In the genomic region with DNA sequence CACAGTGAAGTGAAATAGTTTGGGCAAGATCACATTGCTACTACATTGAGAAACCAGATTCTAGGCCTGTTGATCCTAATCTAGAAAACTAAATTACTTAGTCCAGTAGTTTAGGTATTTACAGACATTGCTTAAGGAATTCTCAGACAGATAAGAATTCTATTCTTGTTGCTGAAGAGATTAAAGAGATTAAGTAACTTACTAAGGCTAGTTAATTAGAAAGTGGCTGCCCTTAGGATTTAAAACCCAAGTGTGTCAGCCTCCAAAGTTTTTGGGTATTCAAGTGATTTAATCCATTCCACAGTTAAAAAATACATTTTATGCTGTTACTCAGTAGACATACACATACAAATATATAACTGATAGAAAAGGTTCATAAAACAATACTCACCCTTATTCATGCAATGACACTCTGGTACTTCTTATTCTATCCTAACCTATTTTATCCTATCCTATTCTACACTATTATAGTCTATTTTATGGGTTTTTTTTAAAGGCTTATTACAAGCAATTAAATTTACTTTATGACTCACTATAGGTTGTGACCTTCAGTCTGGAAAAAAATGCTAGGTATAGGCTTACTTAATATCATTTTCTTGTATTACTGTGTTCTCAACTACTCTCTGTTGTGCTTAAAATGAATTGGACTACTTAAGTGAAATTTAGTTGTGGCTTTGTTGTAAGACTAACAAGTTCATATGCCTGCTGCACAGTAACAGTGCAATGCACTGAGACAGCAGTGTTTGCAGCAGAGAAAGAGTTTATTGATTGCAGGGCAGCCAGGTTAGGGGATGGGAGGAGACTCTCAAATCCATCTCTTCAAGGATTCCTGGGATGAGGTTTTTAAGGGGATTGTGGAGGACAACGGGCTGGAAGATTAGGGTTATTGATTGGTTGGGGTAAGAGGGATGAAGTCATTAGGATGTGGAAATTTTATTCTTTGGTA, we compare ENCODE assay signal across 19 cellular contexts. TPM values are rescaled to one million over a fixed set of nuclear protein-coding genes. Genes with fewer than 3 reads are reported as not detected.
DNase-seq lines count a peak whose midpoint lies in the region; ATAC-seq and FAIRE-seq lines count a peak whose summit lies in the region.
"Had no signal": no experiment of that assay in that cellular context is flagged by ENCODE, and none has a peak within 500 bp of the region (broad histone marks: within the 10 kb centered on the region; RNA-seq: fewer than 3 reads in every experiment).

No MANE protein-coding gene starts in this region.

- peak; percentile 14 for FAIRE-seq in A204.1 (lab: Jason Lieb, UNC)
- FAIRE-seq: GM12878, GM18507, H54 had no signal

- WGBS in mesendoderm (ENCODE audit: extremely low coverage, insufficient coverage, low lambda C conversion rate): no CpG with 5 or more reads among the region's 1 CpG

- no peaks in the 10 kb centered on the region for H3K36me3 Mint-ChIP-seq in stimulated activated effector memory CD8-positive, alpha-beta T cell treated with anti-CD3 and anti-CD28 coated beads, Interleukin-12 subunit alpha, Interleukin-12 subunit beta, amount 100 ng/mL, for 72 hours
- H3K36me3 Mint-ChIP-seq: CD4-positive, CD25-positive, alpha-beta regulatory T cell had no signal

- H3K27ac ChIP-seq in mesendoderm (ENCODE audit: low read depth, low read length): no peak overlapping the region
- H3K27ac ChIP-seq: 22Rv1; BLaER1 treated with 17β-estradiol and CSF1 and Interleukin-3, amounts not matched to agents 10 nM and 100 nM; GM23248; HL-60 had no signal

- no peak overlapping the region for H3K4me3 ChIP-seq in mesendoderm (ENCODE audit: low read length)
- H3K4me3 ChIP-seq: BLaER1 treated with 17β-estradiol and CSF1 and Interleukin-3, amounts not matched to agents 10 nM and 100 nM; GM12878; GM23248 had no signal

- no peak overlapping the region for H3K9ac ChIP-seq in mesendoderm (ENCODE audit: low read length)
- H3K9ac ChIP-seq: BLaER1 treated with 17β-estradiol and CSF1 and Interleukin-3, amounts not matched to agents 10 nM and 100 nM; GM23248 had no signal

- no peak overlapping the region for H3K27ac Mint-ChIP-seq in stimulated activated effector memory CD8-positive, alpha-beta T cell treated with anti-CD3 and anti-CD28 coated beads, Interleukin-12 subunit alpha, Interleukin-12 subunit beta, amount 100 ng/mL, for 72 hours
- H3K27ac Mint-ChIP-seq: CD4-positive, CD25-positive, alpha-beta regulatory T cell had no signal

- no peak overlapping the region for H2AK5ac ChIP-seq in mesendoderm (ENCODE audit: low read length)

- no peak overlapping the region for H3K18ac ChIP-seq in mesendoderm (ENCODE audit: low read length)

- H3K79me2 ChIP-seq in mesendoderm (ENCODE audit: control insufficient read depth, insufficient read depth, low read length): no peaks in the 10 kb centered on the region

- H3K56ac ChIP-seq in mesendoderm (ENCODE audit: low read length): no peak overlapping the region

- peak overlapping the region; percentile 52 for H3K4ac ChIP-seq in mesendoderm (ENCODE audit: low read depth, low read length)

- no peaks in the 10 kb centered on the region for H3K27me3 ChIP-seq in mesendoderm (ENCODE audit: insufficient read depth, low read length, poor library complexity)
- H3K27me3 ChIP-seq: BLaER1 treated with 17β-estradiol and CSF1 and Interleukin-3, amounts not matched to agents 10 nM and 100 nM had no signal

- no peak for ATAC-seq in HG02588 (IDR thresholded peaks at IDR 0.05; ENCODE audit: unreplicated experiment)
- ATAC-seq in stimulated activated effector memory CD8-positive, alpha-beta T cell treated with anti-CD3 and anti-CD28 coated beads, Interleukin-12 subunit alpha, Interleukin-12 subunit beta, amount 100 ng/mL, for 72 hours: no peak
- ATAC-seq: GM12878 had no signal

- no peak overlapping the region for H2BK5ac ChIP-seq in mesendoderm (ENCODE audit: low read length)

- no peaks in the 10 kb centered on the region for H3K79me1 ChIP-seq in mesendoderm (ENCODE audit: low read length)

- DNase-seq in NCI-H69 (lab: John Stamatoyannopoulos, UW) (peak; percentile 9), amniotic epithelial cell (ENCODE audit: low read depth) (peak; percentile 1), mesendoderm (no peak), NCI-H1417 treated with DMSO at 0.1 percent for 48 hours (lab: John Stamatoyannopoulos, UW) (no peak)
- no peak for DNase-seq in stimulated activated CD4-positive, alpha-beta T cell treated with anti-CD3 and anti-CD28 coated beads, Interleukin-4, amount 100 ng/mL, for 1 hour
- DNase-seq in stimulated activated effector memory CD8-positive, alpha-beta T cell treated with anti-CD3 and anti-CD28 coated beads, Interleukin-12 subunit alpha, Interleukin-12 subunit beta, amount 100 ng/mL, for 72 hours (ENCODE audit: low spot score in 2 of 2): no peak
- DNase-seq: AML-193; Calu3; CD4-positive, CD25-positive, alpha-beta regulatory T cell; DMS79; GM23248 had no signal

- no peak overlapping the region for H2BK120ac ChIP-seq in mesendoderm (ENCODE audit: low read depth, low read length)

- H4K8ac ChIP-seq in mesendoderm (ENCODE audit: low read depth, low read length): no peak overlapping the region

- no peaks in the 10 kb centered on the region for H3K4me1 Mint-ChIP-seq in stimulated activated effector memory CD8-positive, alpha-beta T cell treated with anti-CD3 and anti-CD28 coated beads, Interleukin-12 subunit alpha, Interleukin-12 subunit beta, amount 100 ng/mL, for 72 hours
- H3K4me1 Mint-ChIP-seq: CD4-positive, CD25-positive, alpha-beta regulatory T cell had no signal

- H3K4me1 ChIP-seq in mesendoderm (ENCODE audit: control insufficient read depth, low read depth, low read length): peaks cover 2% of the 10 kb centered on the region
- H3K4me1 ChIP-seq: BLaER1 treated with 17β-estradiol and CSF1 and Interleukin-3, amounts not matched to agents 10 nM and 100 nM had no signal

- no peak overlapping the region for H2BK15ac ChIP-seq in mesendoderm (replicated peaks; ENCODE audit: low read depth)

- H3K36me3 ChIP-seq in mesendoderm (ENCODE audit: control insufficient read depth, insufficient read depth, low read length): no peaks in the 10 kb centered on the region
- H3K36me3 ChIP-seq: BLaER1 treated with 17β-estradiol and CSF1 and Interleukin-3, amounts not matched to agents 10 nM and 100 nM had no signal

- no peak overlapping the region for H3K23ac ChIP-seq in mesendoderm (ENCODE audit: low read length)

- H3K9me3 Mint-ChIP-seq in stimulated activated effector memory CD8-positive, alpha-beta T cell treated with anti-CD3 and anti-CD28 coated beads, Interleukin-12 subunit alpha, Interleukin-12 subunit beta, amount 100 ng/mL, for 72 hours: peaks cover 6% of the 10 kb centered on the region

- no peak overlapping the region for H3K4me2 ChIP-seq in mesendoderm (ENCODE audit: low read length)
- H3K4me2 ChIP-seq: BLaER1 treated with 17β-estradiol and CSF1 and Interleukin-3, amounts not matched to agents 10 nM and 100 nM had no signal

- no peak overlapping the region for H3K4me3 Mint-ChIP-seq in stimulated activated effector memory CD8-positive, alpha-beta T cell treated with anti-CD3 and anti-CD28 coated beads, Interleukin-12 subunit alpha, Interleukin-12 subunit beta, amount 100 ng/mL, for 72 hours
- H3K4me3 Mint-ChIP-seq: CD4-positive, CD25-positive, alpha-beta regulatory T cell had no signal

- H4K5ac ChIP-seq in mesendoderm (ENCODE audit: low read length): no peak overlapping the region

RNA-seq across cellular contexts. Expression of a gene that starts 10.7 kb away (rescaled TPM):
- 0.10 TPM for polyA plus RNA-seq in mesendoderm (2013, experiment 1 of 2)
- 0.10 TPM for polyA plus RNA-seq in mesendoderm (2013, experiment 2 of 2)
- polyA plus RNA-seq: CD4-positive, CD25-positive, alpha-beta regulatory T cell; GM12878; GM23248 had no signal

Comparison
In these comparisons a context has a peak if more than half of its experiments do, and no peak if none do; other contexts are left out.
1. DNase-seq: peak in NCI-H69 (single experiment) and amniotic epithelial cell (single experiment); none in mesendoderm (single experiment), stimulated activated CD4-positive, alpha-beta T cell treated with anti-CD3 and anti-CD28 coated beads, Interleukin-4, amount 100 ng/mL, for 1 hour (single experiment), stimulated activated effector memory CD8-positive, alpha-beta T cell treated with anti-CD3 and anti-CD28 coated beads, Interleukin-12 subunit alpha, Interleukin-12 subunit beta, amount 100 ng/mL, for 72 hours (0 of 2) and NCI-H1417 treated with DMSO at 0.1 percent for 48 hours (single experiment).